In the genomic region with DNA sequence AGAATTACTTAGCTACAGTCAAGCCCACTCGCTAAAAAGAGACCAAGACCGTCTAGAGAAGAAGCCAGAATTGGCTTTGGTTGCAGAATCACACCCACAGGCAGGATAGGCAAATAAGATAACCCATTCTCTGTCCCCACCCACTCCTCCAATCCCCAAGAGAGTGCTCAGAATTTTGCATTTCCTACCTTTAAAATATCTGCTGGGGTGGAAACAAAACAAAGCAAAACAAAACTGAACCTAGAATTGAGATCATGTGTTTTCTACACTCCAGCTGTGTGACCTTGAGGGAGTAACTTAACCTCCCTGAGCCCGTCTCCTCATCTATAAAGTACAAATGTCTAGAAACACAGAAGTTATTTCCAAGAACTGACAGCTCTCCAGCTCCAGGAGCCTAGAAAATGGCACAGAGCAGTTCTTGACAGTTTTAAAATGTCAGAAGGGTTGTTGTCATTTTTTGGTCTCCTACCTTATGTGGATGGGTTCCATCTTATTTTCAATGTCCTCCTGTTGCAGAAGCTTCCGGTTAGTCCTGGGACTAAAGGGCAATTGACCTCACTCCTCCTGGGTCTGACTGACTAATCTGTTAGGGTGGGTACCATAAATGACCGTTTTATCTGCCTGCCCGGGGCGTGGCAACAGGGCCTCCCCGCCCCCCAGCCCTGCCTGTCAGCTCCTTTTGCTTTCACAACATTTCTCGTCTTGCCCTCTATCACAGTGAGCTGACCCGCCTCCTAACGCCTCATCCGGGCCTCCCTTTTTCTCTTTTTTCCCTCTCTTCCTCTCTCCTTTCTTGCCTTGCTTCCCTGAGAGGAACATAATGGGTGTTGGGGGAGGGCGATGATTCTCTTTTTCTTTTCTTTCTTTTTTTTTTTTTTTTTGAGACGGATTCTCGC, we compare ENCODE assay signal across 8 cellular contexts.
DNase-seq lines count a peak whose midpoint lies in the region; ATAC-seq and TF ChIP-seq lines count a peak whose summit lies in the region.

No MANE protein-coding gene starts in this region.

- H3K4me1 ChIP-seq in HUES48 (ENCODE audit: control insufficient read depth, insufficient read depth, low read length), result peaks cover 21% of the 10 kb centered on the region

- H3K9ac ChIP-seq in HUES48 (ENCODE audit: low read depth, low read length), result no peak overlapping the region

- peak overlapping the region in 1 of 5 experiments; percentile 79 for H3K4me3 Mint-ChIP-seq in brain

- no peaks in the 10 kb centered on the region for H3K9me3 ChIP-seq in HUES48 (ENCODE audit: control insufficient read depth, insufficient read depth, low read length)

- no peaks in the 10 kb centered on the region for H3K36me3 Mint-ChIP-seq in brain

- H3K9me3 Mint-ChIP-seq in brain, result peaks cover 0 to 4% (median 0%) of the 10 kb centered on the region in 5 experiments

- no peaks in the 10 kb centered on the region for H3K27me3 Mint-ChIP-seq in brain

- H3K4me1 Mint-ChIP-seq in brain, result peaks cover 4% of the 10 kb centered on the region

- H3K27ac ChIP-seq in HUES48 (ENCODE audit: low read depth, low read length), result peak overlapping the region; percentile 51

- no peaks in the 10 kb centered on the region; the same call in 1 of the 2 replicates for H3K36me3 ChIP-seq in HUES48 (ENCODE audit: control insufficient read depth, insufficient read depth, low read length)

- H3K27me3 ChIP-seq in HUES48 (ENCODE audit: control insufficient read depth, insufficient read depth, low read length), result no peaks in the 10 kb centered on the region

- ATAC-seq in GM18508 (IDR thresholded peaks at IDR 0.05; ENCODE audit: insufficient read depth, unreplicated experiment), result peak; percentile 77
- peak; percentile 81 for ATAC-seq in GM21619 (IDR thresholded peaks at IDR 0.05; ENCODE audit: unreplicated experiment)
- ATAC-seq in omental fat pad (ENCODE audit: low FRiP score), result peak; percentile 92

- TF ChIP-seq CTCF in brain (conservative IDR thresholded peaks at IDR 0.05) (no peak), omental fat pad (IDR thresholded peaks at IDR 0.05) (no peak)

- H3K27ac Mint-ChIP-seq in brain, result peak overlapping the region in 3 of 5 experiments; percentile 0 to 74 (median 52)

- DNase-seq in omental fat pad (ENCODE audit: low spot score) (no peak), hepatic stellate cell (ENCODE audit: low spot score) (no peak), COLO668 (lab: John Stamatoyannopoulos, UW; ENCODE audit: unreplicated experiment) (no peak), NCI-H2196 (lab: John Stamatoyannopoulos, UW; ENCODE audit: unreplicated experiment) (no peak)

- H3K4me3 ChIP-seq in HUES48 (ENCODE audit: low read depth, low read length), result no peak overlapping the region
